In the genomic region with DNA sequence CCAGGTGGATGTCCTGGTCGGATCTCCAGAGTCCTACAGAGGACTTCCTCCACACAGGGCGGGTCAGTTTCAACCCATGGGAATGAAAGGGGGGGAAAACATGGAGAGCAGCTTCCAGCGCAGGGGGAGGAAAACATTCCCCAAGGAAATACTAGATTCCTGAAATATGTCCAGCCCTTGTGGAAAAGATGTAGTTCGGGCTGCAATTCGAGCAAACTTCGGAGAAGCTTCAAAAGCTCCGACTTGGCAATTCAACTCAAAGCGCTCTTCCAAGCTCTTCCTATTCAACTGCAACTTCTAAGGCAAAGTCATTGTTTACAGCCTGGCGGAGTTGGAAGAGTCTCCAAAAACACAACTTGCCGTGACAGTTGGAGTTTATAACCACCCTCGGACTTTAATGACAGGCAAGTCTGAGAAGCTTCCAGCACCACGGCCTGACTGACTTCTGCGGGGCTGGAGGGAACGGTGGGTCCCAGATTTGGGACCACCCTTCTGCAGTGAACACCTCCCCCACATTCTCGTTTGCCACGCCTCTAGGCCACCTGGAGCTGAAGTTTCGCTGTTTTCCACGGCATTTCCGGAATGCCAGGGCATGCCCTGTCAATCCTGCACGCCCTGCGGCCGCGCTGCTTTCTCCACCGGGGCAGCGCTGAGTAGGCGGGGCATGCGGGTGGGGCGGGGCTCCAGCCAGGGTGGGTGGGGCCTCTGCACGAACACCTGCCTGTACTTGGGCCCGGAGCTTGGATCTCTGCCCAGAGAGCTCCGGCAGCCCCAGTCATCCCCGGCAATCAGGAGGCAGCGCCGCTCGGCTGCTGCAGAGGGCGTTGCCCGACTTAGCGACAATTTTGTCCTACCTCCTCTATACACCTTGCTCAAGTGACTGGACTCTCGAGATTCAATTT, we compare ENCODE assay signal across 8 cellular contexts. TPM values are rescaled to one million over a fixed set of nuclear protein-coding genes. Genes with fewer than 3 reads are reported as not detected.
DNase-seq lines count a peak whose midpoint lies in the region; ATAC-seq, FAIRE-seq and TF ChIP-seq lines count a peak whose summit lies in the region.

No MANE protein-coding gene starts in this region.

- H3K27me3 ChIP-seq in bronchial epithelial cell (ENCODE audit: control insufficient read depth, insufficient read depth, low read length), result no peaks in the 10 kb centered on the region

- DNase-seq in NCI-H1436 (lab: John Stamatoyannopoulos, UW), result peak; percentile 88
- DNase-seq in bronchial epithelial cell (ENCODE audit: low read depth), result peak; percentile 85
- DNase-seq in kidney tubule cell (ENCODE audit: low spot score), result peak; percentile 97
- peak; percentile 75 for DNase-seq in stimulated activated CD4-positive, alpha-beta T cell treated with anti-CD3 and anti-CD28 coated beads, Interleukin-4, amount 100 ng/mL, for 24 hours
- DNase-seq in NK-92 (lab: John Stamatoyannopoulos, UW; ENCODE audit: unreplicated experiment), result no peak

- no peaks in the 10 kb centered on the region for H3K36me3 ChIP-seq in bronchial epithelial cell (ENCODE audit: control insufficient read depth, insufficient read depth, low read length)

- 0 out of 2 replicates have a peak, but pooled peaks have one; percentile 12 for TF ChIP-seq CTCF in GM12875 (IDR thresholded peaks at IDR 0.05; ENCODE audit: borderline replicate concordance, insufficient read depth, low read depth, low read length)
- no peak for TF ChIP-seq CTCF in WI38 (IDR thresholded peaks at IDR 0.05; ENCODE audit: low read depth, low read length)
- TF ChIP-seq CTCF in bronchial epithelial cell (IDR thresholded peaks at IDR 0.05; ENCODE audit: insufficient read depth, low read length, severe bottlenecking), result peak; percentile 71

- peak; percentile 96 for ATAC-seq in HG02763 (IDR thresholded peaks at IDR 0.05; ENCODE audit: unreplicated experiment)

- H3K4me3 ChIP-seq in GM12875 (ENCODE audit: low read depth, low read length), result no peak overlapping the region
- peak overlapping the region; percentile 59 for H3K4me3 ChIP-seq in WI38 (ENCODE audit: low read depth, low read length)
- H3K4me3 ChIP-seq in bronchial epithelial cell (ENCODE audit: low read depth, low read length), result peak overlapping the region; percentile 41

- no peak for FAIRE-seq in bronchial epithelial cell (lab: Jason Lieb, UNC)

RNA-seq across cellular contexts. Expression of a gene that starts 49.0 kb away (rescaled TPM):
- total RNA-seq in bronchial epithelial cell, result 1.3 and 1.4 TPM in 2 replicates
